14 cellular contexts compared by ENCODE assay signal in the genomic region with DNA sequence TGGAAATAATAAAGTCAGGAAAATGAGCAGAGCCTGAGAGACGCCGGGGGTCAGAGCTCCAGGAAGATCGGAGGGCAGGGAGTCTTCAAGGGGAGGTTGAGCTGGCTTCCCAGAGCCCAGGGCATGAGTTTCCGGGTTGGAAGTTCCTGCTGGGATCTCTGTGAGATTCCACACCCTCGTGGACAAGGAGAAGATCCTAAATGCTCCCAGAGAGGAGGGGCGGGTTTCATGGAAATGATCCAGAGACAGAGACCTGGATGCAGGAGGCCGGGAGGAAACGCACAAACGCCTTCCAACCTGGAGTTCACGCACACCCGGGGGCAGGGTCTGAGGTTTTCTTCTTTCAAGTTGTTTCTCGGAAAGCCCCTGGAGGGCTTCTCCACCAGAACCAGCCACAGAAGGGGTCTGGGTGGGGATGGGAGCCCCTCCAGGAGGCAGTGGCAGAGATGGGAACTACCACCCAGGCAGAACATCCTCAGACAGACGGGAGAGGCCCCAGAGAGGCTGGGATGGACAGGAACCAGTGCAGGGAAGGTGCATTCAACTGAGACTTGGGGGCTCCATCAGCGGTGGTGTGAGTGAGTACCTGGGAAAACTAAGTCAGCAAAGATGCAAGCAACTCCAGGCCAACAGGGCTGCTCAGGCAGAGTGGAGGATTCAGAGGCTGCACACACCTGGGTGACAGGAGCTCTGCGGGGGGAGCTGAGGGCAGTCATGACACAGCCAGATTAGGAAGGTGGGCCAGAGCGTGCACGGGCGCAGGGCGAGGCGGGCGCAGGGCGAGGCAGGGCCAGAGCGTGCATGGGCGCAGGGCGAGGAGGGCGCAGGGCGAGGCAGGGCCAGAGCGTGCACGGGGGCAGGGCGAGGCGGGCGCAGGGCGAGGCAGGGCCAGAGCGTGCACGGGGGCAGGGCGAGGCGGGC. TPM values are rescaled to one million over a fixed set of nuclear protein-coding genes. Genes with fewer than 3 reads are reported as not detected.
DNase-seq lines count a peak whose midpoint lies in the region; ATAC-seq and TF ChIP-seq lines count a peak whose summit lies in the region.
"Had no signal": no experiment of that assay in that cellular context is flagged by ENCODE, and none has a peak within 500 bp of the region (broad histone marks: within the 10 kb centered on the region; RNA-seq: fewer than 3 reads in every experiment).

No MANE protein-coding gene starts in this region.

- H2BK15ac ChIP-seq in H9 (ENCODE audit: low read depth, low read length), result no peak overlapping the region

- no peaks in the 10 kb centered on the region for H3K23me2 ChIP-seq in H9 (ENCODE audit: insufficient read length, low read depth, low read length, poor library complexity, severe bottlenecking)

- POLR2A ChIA-PET in CD8-positive, alpha-beta memory T cell (lab: Charles Lee), result no interaction called here

- no peak overlapping the region for H3K4me2 ChIP-seq in H9 (ENCODE audit: insufficient read depth, insufficient read length, low read length)
- no peak overlapping the region for H3K4me2 ChIP-seq in neural progenitor cell

- peaks cover 0 to 5% (median 3%) of the 10 kb centered on the region in 5 donors for H3K9me3 Mint-ChIP-seq in CD8-positive, alpha-beta memory T cell
- H3K9me3 Mint-ChIP-seq in H9, result no peaks in the 10 kb centered on the region; a peak in 2 of 5 replicates
- H3K9me3 Mint-ChIP-seq in brain, result peaks cover 3 to 10% (median 3%) of the 10 kb centered on the region in 5 experiments
- H3K9me3 Mint-ChIP-seq in neural progenitor cell, result peaks cover 4% of the 10 kb centered on the region

- no peak overlapping the region for H3K23ac ChIP-seq in H9 (ENCODE audit: insufficient read length, low read depth, low read length)

- no peak overlapping the region for H4K91ac ChIP-seq in H9 (ENCODE audit: insufficient read length, low read depth, low read length)

- H2BK12ac ChIP-seq in H9 (ENCODE audit: insufficient read length, low read depth, low read length), result no peak overlapping the region

- peaks cover 18 to 24% (median 19%) of the 10 kb centered on the region in 3 donors for H3K4me1 Mint-ChIP-seq in CD8-positive, alpha-beta memory T cell
- H3K4me1 Mint-ChIP-seq in H9 (peaks cover 20 to 37% of the 10 kb centered on the region in 2 experiments), brain (peaks cover 51% of the 10 kb centered on the region), neural progenitor cell (peaks cover 33% of the 10 kb centered on the region)

- no peak overlapping the region for H4K8ac ChIP-seq in H9 (replicated peaks; ENCODE audit: insufficient read length, low read depth, low read length)

- no peak overlapping the region for H3K9ac ChIP-seq in H9 (ENCODE audit: extremely low read depth, insufficient read length, low read length)
- no peak overlapping the region for H3K9ac ChIP-seq in neural progenitor cell

- no peak overlapping the region for H2BK5ac ChIP-seq in H9 (ENCODE audit: insufficient read length, low read length)

- no peaks in the 10 kb centered on the region for H3K27me3 ChIP-seq in CD8-positive, alpha-beta memory T cell (ENCODE audit: insufficient read depth, low read length, poor library complexity, severe bottlenecking)
- no peaks in the 10 kb centered on the region; the same call in 1 of the 2 replicates for H3K27me3 ChIP-seq in H9 (ENCODE audit: insufficient read depth, low read length)
- no peaks in the 10 kb centered on the region for H3K27me3 ChIP-seq in neural progenitor cell

- H3K27ac Mint-ChIP-seq in CD8-positive, alpha-beta memory T cell, result peak overlapping the region in 2 of 8 donors; percentile 32 to 96
- H3K27ac Mint-ChIP-seq in H9 (peak overlapping the region in 2 of 3 experiments; percentile 18 to 40; a peak in 3 of 7 replicates), brain (peak overlapping the region in 4 of 5 experiments; percentile 5 to 85 (median 42)), neural progenitor cell (peak overlapping the region; percentile 72)

- H3K4me3 Mint-ChIP-seq in CD8-positive, alpha-beta memory T cell, result peak overlapping the region in 4 of 7 donors; percentile 15 to 82 (median 42)
- H3K4me3 Mint-ChIP-seq in H9 (peak overlapping the region in 1 of 2 experiments; percentile 40; a peak in 2 of 5 replicates), brain (no peak overlapping the region), neural progenitor cell (no peak overlapping the region)

- H3K18ac ChIP-seq in H9 (ENCODE audit: insufficient read length, low read depth, low read length), result no peak overlapping the region

- no peak overlapping the region for H2AFZ ChIP-seq in H9 (ENCODE audit: low read length)
- no peak overlapping the region for H2AFZ ChIP-seq in neural progenitor cell (replicated peaks)

- H3K56ac ChIP-seq in H9 (ENCODE audit: insufficient read length, low read depth, low read length), result no peak overlapping the region

- no peak overlapping the region for H3K14ac ChIP-seq in H9 (ENCODE audit: insufficient read depth, low read length)

- peaks cover 4 to 11% of the 10 kb centered on the region in 2 donors for H3K27me3 Mint-ChIP-seq in CD8-positive, alpha-beta memory T cell
- peaks cover 6% of the 10 kb centered on the region for H3K27me3 Mint-ChIP-seq in H9 (ENCODE audit: low read depth)
- peaks cover 6% of the 10 kb centered on the region for H3K27me3 Mint-ChIP-seq in brain
- peaks cover 9% of the 10 kb centered on the region for H3K27me3 Mint-ChIP-seq in neural progenitor cell (ENCODE audit: insufficient read depth, low read depth)

- H4K20me1 ChIP-seq in H9 (ENCODE audit: control insufficient read depth, insufficient read depth, insufficient read length), result peaks cover 3% of the 10 kb centered on the region
- H4K20me1 ChIP-seq in neural progenitor cell (ENCODE audit: low read depth), result no peaks in the 10 kb centered on the region

- no peaks in the 10 kb centered on the region for H3K36me3 ChIP-seq in CD8-positive, alpha-beta memory T cell (ENCODE audit: insufficient read depth, low read length)
- H3K36me3 ChIP-seq in neural progenitor cell, result no peaks in the 10 kb centered on the region

- no peaks in the 10 kb centered on the region for H3K9me3 ChIP-seq in CD8-positive, alpha-beta memory T cell (ENCODE audit: low read length)
- H3K9me3 ChIP-seq in H9 (ENCODE audit: control insufficient read depth, low read depth, low read length) (no peaks in the 10 kb centered on the region), neural progenitor cell (ENCODE audit: low read depth) (no peaks in the 10 kb centered on the region)

- H3K4ac ChIP-seq in H9 (ENCODE audit: low read depth, low read length), result no peak overlapping the region

- H3K79me2 ChIP-seq in H9 (ENCODE audit: insufficient read depth, low read length), result no peaks in the 10 kb centered on the region
- no peaks in the 10 kb centered on the region for H3K79me2 ChIP-seq in neural progenitor cell (ENCODE audit: low read depth)

- no peak overlapping the region for H4K5ac ChIP-seq in H9 (ENCODE audit: insufficient read length, low read depth, low read length)

- no peak overlapping the region for H2BK20ac ChIP-seq in H9 (ENCODE audit: low read depth, low read length, poor library complexity, severe bottlenecking)

- peaks cover 0 to 5% (median 2%) of the 10 kb centered on the region in 3 donors for H3K36me3 Mint-ChIP-seq in CD8-positive, alpha-beta memory T cell
- H3K36me3 Mint-ChIP-seq in H9 (ENCODE audit: insufficient read depth in 1 of 3, low read depth in 3 of 3) (peaks cover 0 to 2% (median 0%) of the 10 kb centered on the region in 3 experiments; a peak in 1 of 7 replicates), brain (peaks cover 3% of the 10 kb centered on the region), neural progenitor cell (no peaks in the 10 kb centered on the region)

- H2BK120ac ChIP-seq in H9 (ENCODE audit: low read depth, low read length, poor library complexity, severe bottlenecking), result no peak overlapping the region

- H3K79me1 ChIP-seq in H9 (ENCODE audit: insufficient read depth, low read depth, low read length, poor library complexity, severe bottlenecking), result no peaks in the 10 kb centered on the region

- no peaks in the 10 kb centered on the region for H3F3A ChIP-seq in neural progenitor cell (ENCODE audit: low read depth)

- H3K4me3 ChIP-seq in CD8-positive, alpha-beta memory T cell (ENCODE audit: low read length), result no peak overlapping the region
- no peak overlapping the region for H3K4me3 ChIP-seq in neural progenitor cell

- H3T11ph ChIP-seq in H9 (ENCODE audit: low read length), result no peak overlapping the region

- H2AK5ac ChIP-seq in H9 (ENCODE audit: insufficient read length, low read length), result no peak overlapping the region

- no peak for DNase-seq in CD8-positive, alpha-beta memory T cell
- DNase-seq in H9, result peak; percentile 34
- no peak for DNase-seq in neural progenitor cell (ENCODE audit: low spot score)
- DNase-seq in AG20443 (ENCODE audit: low spot score), result no peak
- DNase-seq in hypothalamus (lab: John Stamatoyannopoulos, UW), result no peak
- DNase-seq in kidney glomerular epithelial cell (lab: John Stamatoyannopoulos, UW), result no peak
- DNase-seq: amygdala, EL, NCI-H187, OCI-M1 had no signal

- WGBS in H9 (ENCODE audit: extremely low coverage, insufficient read length, low lambda C conversion rate), result no CpG with 5 or more reads among the region's 37 CpGs

- no peak overlapping the region for H3K27ac ChIP-seq in CD8-positive, alpha-beta memory T cell (ENCODE audit: low read depth, low read length)
- H3K27ac ChIP-seq in H9 (ENCODE audit: insufficient read length, low read depth, low read length), result no peak overlapping the region
- H3K27ac ChIP-seq in neural progenitor cell, result no peak overlapping the region
- H3K27ac ChIP-seq: epithelial cell of prostate, VCaP had no signal

- no peak for ATAC-seq in GM19397 (IDR thresholded peaks at IDR 0.05; ENCODE audit: unreplicated experiment)

- TF ChIP-seq CTCF in H9 (conservative IDR thresholded peaks at IDR 0.05) (no peak), brain (conservative IDR thresholded peaks at IDR 0.05) (no peak), neural progenitor cell (IDR thresholded peaks at IDR 0.05) (no peak)

- peaks cover 8% of the 10 kb centered on the region for H3K4me1 ChIP-seq in CD8-positive, alpha-beta memory T cell (ENCODE audit: insufficient read depth, low read length)
- H3K4me1 ChIP-seq in H9 (ENCODE audit: insufficient read depth, low read length) (no peaks in the 10 kb centered on the region), neural progenitor cell (peaks cover 7% of the 10 kb centered on the region)

- CTCF ChIA-PET in CD8-positive, alpha-beta memory T cell (lab: Charles Lee), result no interaction called here

RNA-seq across cellular contexts. Expression of a gene that starts 52.1 kb away (rescaled TPM):
- total RNA-seq in CD8-positive, alpha-beta memory T cell, result 10 to 100 TPM; 50.2 to 52.4 TPM
- 42.9 TPM for polyA plus RNA-seq in CD8-positive, alpha-beta memory T cell
- 36.7 and 37.6 TPM in 2 replicates for total RNA-seq in H9 (2021)
- 69.2 TPM for polyA plus RNA-seq in brain (ENCODE audit: insufficient read depth, low read depth, low replicate concordance)
- total RNA-seq in neural progenitor cell (ENCODE audit: low replicate concordance), result 19.2 and 37.6 TPM in 2 replicates

Comparison
In these comparisons a context has a peak if more than half of its experiments do, and no peak if none do; other contexts are left out.
1. H3K4me3 Mint-ChIP-seq: peak in CD8-positive, alpha-beta memory T cell (4 of 7); none in brain (0 of 5) and neural progenitor cell (single experiment).